ENCODE assay signal across 8 cellular contexts in the genomic region with DNA sequence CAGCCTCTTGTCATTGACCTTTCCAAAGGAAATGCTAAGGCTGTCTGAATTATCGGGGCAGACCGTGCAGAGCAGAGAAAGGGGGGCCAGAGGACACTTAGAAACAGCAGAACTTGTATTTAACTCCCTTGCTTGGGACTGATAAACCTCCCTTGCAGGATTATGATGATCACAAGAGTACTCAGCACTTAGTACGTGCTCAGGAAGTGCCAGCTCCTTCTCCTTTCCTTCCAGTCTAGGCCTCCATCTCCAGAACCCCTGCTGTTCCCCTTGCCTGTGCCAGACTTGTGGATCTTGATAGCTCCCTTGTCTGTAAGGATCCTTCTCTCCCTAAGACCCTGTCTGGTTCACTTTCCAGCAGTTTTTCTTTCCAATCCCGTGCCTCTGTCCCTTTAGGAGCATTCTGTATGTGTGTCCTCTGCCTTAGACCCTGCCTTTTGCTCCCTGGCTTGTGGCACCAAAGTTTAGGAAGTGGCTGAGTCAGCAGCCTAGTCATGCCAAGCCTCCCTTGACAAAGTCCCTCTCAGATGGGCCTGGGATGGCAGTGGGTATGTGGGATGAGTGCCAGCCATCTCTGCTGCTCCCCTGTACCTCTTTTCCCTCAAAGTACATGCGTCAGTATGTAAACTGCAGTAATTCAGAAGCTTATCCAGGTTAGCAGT. TPM values are rescaled to one million over a fixed set of nuclear protein-coding genes. Genes with fewer than 3 reads are reported as not detected.
DNase-seq lines count a peak whose midpoint lies in the region; TF ChIP-seq lines count a peak whose summit lies in the region.

No MANE protein-coding gene starts in this region.

- H3K36me3 ChIP-seq in mucosa of rectum (ENCODE audit: control insufficient read depth in 2 of 2, insufficient read depth in 2 of 2, low read length in 2 of 2): no peaks in the 10 kb centered on the region

- TF ChIP-seq CTCF in dorsolateral prefrontal cortex (IDR thresholded peaks at IDR 0.05 in 54 of 56, conservative IDR thresholded peaks at IDR 0.05 in 2 of 56; ENCODE audit: low read depth in 1 of 56, partially characterized antibody in 56 of 56): no peak

- H3K9me3 ChIP-seq in mucosa of rectum (ENCODE audit: control insufficient read depth in 2 of 2, low read length in 2 of 2): no peaks in the 10 kb centered on the region

- peak overlapping the region; percentile 79 to 83 for H3K9ac ChIP-seq in mucosa of rectum (ENCODE audit: low read depth in 1 of 2, low read length in 2 of 2)

- intact Hi-C loops in dorsolateral prefrontal cortex (cut with DNase I): loop anchor here in 1 of 2 donors (5.0 kb wide), 1 partner anchor 94 kb away; no protein-coding TSS in a partner anchor

- no peak for DNase-seq in activated T-cell treated with anti-CD3 and anti-CD28 coated beads, Interleukin-2, amount 50 U/mL, for 24 hours
- no peak for DNase-seq in activated T-cell treated with anti-CD3 and anti-CD28 coated beads, Interleukin-2, amount 50 U/mL, for 1 hour
- DNase-seq in OCI-M1 (lab: John Stamatoyannopoulos, UW) (peak; percentile 58), dorsolateral prefrontal cortex (no peak), GDM1 (lab: John Stamatoyannopoulos, UW) (no peak), NCI-H2107 (lab: John Stamatoyannopoulos, UW) (no peak), occipital lobe (lab: John Stamatoyannopoulos, UW) (no peak)

- H3K4me3 Mint-ChIP-seq in activated T-cell treated with anti-CD3 and anti-CD28 coated beads, Interleukin-2, amount 50 U/mL, for 24 hours: peak overlapping the region; percentile 86

- H3K9me3 Mint-ChIP-seq in activated T-cell treated with anti-CD3 and anti-CD28 coated beads, Interleukin-2, amount 50 U/mL, for 24 hours: no peaks in the 10 kb centered on the region

- H3K27me3 ChIP-seq in dorsolateral prefrontal cortex (no peaks in the 10 kb centered on the region), mucosa of rectum (ENCODE audit: control insufficient read depth in 2 of 2, insufficient read depth in 2 of 2, low read length in 2 of 2) (no peaks in the 10 kb centered on the region)

- peak overlapping the region; percentile 89 for H3K27ac Mint-ChIP-seq in activated T-cell treated with anti-CD3 and anti-CD28 coated beads, Interleukin-2, amount 50 U/mL, for 24 hours

- peaks cover 8 to 14% of the 10 kb centered on the region in 2 donors for H3K4me1 ChIP-seq in mucosa of rectum (ENCODE audit: control insufficient read depth in 2 of 2, insufficient read depth in 2 of 2, low read length in 2 of 2)

- peaks cover 32% of the 10 kb centered on the region for H3K36me3 Mint-ChIP-seq in activated T-cell treated with anti-CD3 and anti-CD28 coated beads, Interleukin-2, amount 50 U/mL, for 24 hours (ENCODE audit: low read depth)

- H3K27ac ChIP-seq in dorsolateral prefrontal cortex (peak overlapping the region in 56 of 59 donors; percentile 4 to 96 (median 88)), mucosa of rectum (ENCODE audit: low read depth in 2 of 2, low read length in 2 of 2) (peak overlapping the region in 1 of 2 donors; percentile 65)

- H3K4me3 ChIP-seq in dorsolateral prefrontal cortex: peak overlapping the region; percentile 60 to 95 (median 83)
- peak overlapping the region; percentile 82 to 93 for H3K4me3 ChIP-seq in mucosa of rectum (ENCODE audit: low read length in 2 of 2)

- H3K27me3 Mint-ChIP-seq in activated T-cell treated with anti-CD3 and anti-CD28 coated beads, Interleukin-2, amount 50 U/mL, for 24 hours: peaks cover 10% of the 10 kb centered on the region

- H3K4me1 Mint-ChIP-seq in activated T-cell treated with anti-CD3 and anti-CD28 coated beads, Interleukin-2, amount 50 U/mL, for 24 hours (ENCODE audit: low read depth): peaks cover 39% of the 10 kb centered on the region

RNA-seq across cellular contexts. Expression of a gene that starts 0.8 kb away (rescaled TPM):
- total RNA-seq in dorsolateral prefrontal cortex (10 to 100 TPM in 115 of 120 experiments, 1 to 10 TPM in 5; 7.3 to 24.3 (median 15.2) TPM), occipital lobe (5.1 TPM)
